Comparison of ENCODE assay signal across 24 cellular contexts in genomic region chr7:246451-246850, GRCh38. TPM values are rescaled to one million over a fixed set of nuclear protein-coding genes. Genes with fewer than 3 reads are reported as not detected.
DNase-seq lines count a peak whose midpoint lies in the region; ATAC-seq and TF ChIP-seq lines count a peak whose summit lies in the region.
"Had no signal": no experiment of that assay in that cellular context is flagged by ENCODE, and none has a peak within 500 bp of the region (broad histone marks: within the 10 kb centered on the region; RNA-seq: fewer than 3 reads in every experiment).

No MANE protein-coding gene starts in this region.

- H3K4me1 Mint-ChIP-seq in brain (peaks cover 10% of the 10 kb centered on the region), nephron (peaks cover 21% of the 10 kb centered on the region), neural progenitor cell (peaks cover 6% of the 10 kb centered on the region)
- H3K4me1 Mint-ChIP-seq: CD14-positive monocyte; CD8-positive, alpha-beta memory T cell had no signal

- H2BK5ac ChIP-seq in IMR-90 (ENCODE audit: low read depth, low read length, poor library complexity, severe bottlenecking) (no peak overlapping the region), neuronal stem cell (ENCODE audit: low read length) (no peak overlapping the region)

- H2BK15ac ChIP-seq in IMR-90 (ENCODE audit: low read depth, low read length) (no peak overlapping the region), neuronal stem cell (ENCODE audit: low read length) (no peak overlapping the region)

- in situ Hi-C loops in IMR-90 (cut with MboI; ENCODE audit: low sequenced_read_pairs) = no loop called here

- CTCF ChIA-PET in IMR-90 (lab: Yijun Ruan, JAX) = no interaction called here

- ATAC-seq in IMR-90 (ENCODE audit: low read depth) (no peak), sciatic nerve (no peak)
- ATAC-seq: GM12878 had no signal

- H2AFZ ChIP-seq in IMR-90 (replicated peaks; ENCODE audit: low read length, poor library complexity) (no peak overlapping the region), neuronal stem cell (ENCODE audit: low read length) (no peak overlapping the region), neural progenitor cell (replicated peaks) (no peak overlapping the region)

- H3K9ac ChIP-seq in IMR-90 (ENCODE audit: low read depth, low read length) (no peak overlapping the region), neuronal stem cell (ENCODE audit: low read depth, low read length, poor library complexity) (no peak overlapping the region), neural progenitor cell (no peak overlapping the region)

- H2BK120ac ChIP-seq in IMR-90 (ENCODE audit: low read depth, low read length) = no peak overlapping the region
- H2BK120ac ChIP-seq in neuronal stem cell (ENCODE audit: low read depth, low read length) = no peak overlapping the region

- no peaks in the 10 kb centered on the region for H3F3A ChIP-seq in neural progenitor cell (ENCODE audit: low read depth)

- H3K9me3 Mint-ChIP-seq in brain (no peaks in the 10 kb centered on the region), nephron (no peaks in the 10 kb centered on the region), neural progenitor cell (no peaks in the 10 kb centered on the region)
- H3K9me3 Mint-ChIP-seq: CD4-positive, alpha-beta T cell; CD8-positive, alpha-beta memory T cell; HFFc6 had no signal

- H3K36me3 ChIP-seq in IMR-90 (ENCODE audit: control insufficient read depth, insufficient read depth, low read length) = peaks cover 83% of the 10 kb centered on the region
- H3K36me3 ChIP-seq in neuronal stem cell (replicated peaks in 1 of 2; ENCODE audit: control insufficient read depth in 2 of 2, insufficient read depth in 2 of 2, low read length in 2 of 2) = no peaks in the 10 kb centered on the region
- no peaks in the 10 kb centered on the region for H3K36me3 ChIP-seq in neural progenitor cell
- H3K36me3 ChIP-seq: BE2C, HAP-1 had no signal

- peak overlapping the region in 3 of 5 experiments; percentile 48 to 93 (median 53) for H3K27ac Mint-ChIP-seq in brain
- peak overlapping the region; percentile 17 to 65 (median 33) for H3K27ac Mint-ChIP-seq in nephron
- no peak overlapping the region for H3K27ac Mint-ChIP-seq in neural progenitor cell
- H3K27ac Mint-ChIP-seq: CD4-positive, alpha-beta T cell; CD8-positive, alpha-beta memory T cell; HFFc6 had no signal

- no peak overlapping the region for H4K8ac ChIP-seq in IMR-90 (ENCODE audit: low read depth in 2 of 2, low read length in 2 of 2)
- no peak overlapping the region for H4K8ac ChIP-seq in neuronal stem cell (ENCODE audit: low read depth, low read length)

- no peak for TF ChIP-seq POLR2A in IMR-90 (IDR thresholded peaks at IDR 0.05; ENCODE audit: low read depth, low read length)

- no peaks in the 10 kb centered on the region for H3K79me2 ChIP-seq in neural progenitor cell (ENCODE audit: low read depth)

- peaks cover 15% of the 10 kb centered on the region for H3K36me3 Mint-ChIP-seq in brain
- H3K36me3 Mint-ChIP-seq in nephron (ENCODE audit: low read depth) = peaks cover 20% of the 10 kb centered on the region
- H3K36me3 Mint-ChIP-seq in neural progenitor cell = peaks cover 5% of the 10 kb centered on the region
- H3K36me3 Mint-ChIP-seq: CD8-positive, alpha-beta memory T cell had no signal

- H3K4me3 Mint-ChIP-seq in brain (no peak overlapping the region), nephron (no peak overlapping the region), neural progenitor cell (no peak overlapping the region)
- H3K4me3 Mint-ChIP-seq: CD14-positive monocyte; CD4-positive, alpha-beta T cell; CD8-positive, alpha-beta memory T cell; HFFc6 had no signal

- H3K27me3 ChIP-seq in IMR-90 (ENCODE audit: control insufficient read depth, insufficient read depth, low read length) = no peaks in the 10 kb centered on the region
- no peaks in the 10 kb centered on the region for H3K27me3 ChIP-seq in neuronal stem cell (ENCODE audit: control insufficient read depth in 3 of 3, insufficient read depth in 3 of 3, low read depth in 1 of 3, low read length in 3 of 3)
- no peaks in the 10 kb centered on the region for H3K27me3 ChIP-seq in neural progenitor cell
- H3K27me3 ChIP-seq: BE2C; BLaER1 treated with 17β-estradiol and CSF1 and Interleukin-3, amounts not matched to agents 10 nM and 100 nM had no signal

- no peaks in the 10 kb centered on the region for H3K9me3 ChIP-seq in IMR-90 (ENCODE audit: control insufficient read depth, insufficient read depth, low read length)
- peaks cover 0 to under 1% of the 10 kb centered on the region in 2 donors for H3K9me3 ChIP-seq in neuronal stem cell (replicated peaks in 1 of 2; ENCODE audit: control insufficient read depth in 2 of 2, insufficient read depth in 1 of 2, low read depth in 1 of 2, low read length in 2 of 2)
- no peaks in the 10 kb centered on the region for H3K9me3 ChIP-seq in neural progenitor cell (ENCODE audit: low read depth)
- H3K9me3 ChIP-seq: A549, BE2C, HAP-1 had no signal

- H4K91ac ChIP-seq in IMR-90 (ENCODE audit: insufficient read depth, low read depth, low read length) (no peak overlapping the region; the same call in 1 of the 2 replicates), neuronal stem cell (ENCODE audit: low read depth, low read length, poor library complexity) (no peak overlapping the region)

- H3K4me2 ChIP-seq in IMR-90 (ENCODE audit: low read depth, low read length) = no peak overlapping the region
- no peak overlapping the region for H3K4me2 ChIP-seq in neuronal stem cell (ENCODE audit: insufficient read depth, low read length, poor library complexity, severe bottlenecking)
- H3K4me2 ChIP-seq in neural progenitor cell = no peak overlapping the region
- H3K4me2 ChIP-seq: A549; BLaER1 treated with 17β-estradiol and CSF1 and Interleukin-3, amounts not matched to agents 10 nM and 100 nM had no signal

- WGBS in IMR-90 (ENCODE audit: extremely low coverage in 2 of 2, insufficient read length in 1 of 2), 2 experiments = 89% methylated on average over 11 of the region's 22 CpGs; no CpG with 5 or more reads in 1 of the 2 experiments
- WGBS in neuronal stem cell (ENCODE audit: extremely low coverage in 2 of 2, insufficient read length in 2 of 2, insufficient replicate concordance in 1 of 2), 2 donors = no CpG with 5 or more reads among the region's 22 CpGs

- H4K5ac ChIP-seq in IMR-90 (ENCODE audit: low read depth, low read length) = no peak overlapping the region

- H3K18ac ChIP-seq in IMR-90 (ENCODE audit: low read depth, low read length) (no peak overlapping the region), neuronal stem cell (ENCODE audit: low read length) (no peak overlapping the region)

- no TSS peak for BruUV-seq in IMR-90 (replicated peaks; lab: Mats Ljungman, UMichigan)

- H2BK20ac ChIP-seq in IMR-90 (ENCODE audit: low read depth, low read length) = no peak overlapping the region

- H2BK12ac ChIP-seq in neuronal stem cell (ENCODE audit: low read length) = peak overlapping the region; percentile 75

- H3K4me1 ChIP-seq in IMR-90 (ENCODE audit: control insufficient read depth, insufficient read depth, low read length) = no peaks in the 10 kb centered on the region
- peaks cover 0 to 9% of the 10 kb centered on the region in 2 donors for H3K4me1 ChIP-seq in neuronal stem cell (ENCODE audit: control insufficient read depth in 2 of 2, insufficient read depth in 1 of 2, low read depth in 1 of 2, low read length in 2 of 2)
- no peaks in the 10 kb centered on the region for H3K4me1 ChIP-seq in neural progenitor cell
- H3K4me1 ChIP-seq: A549, BE2C, HAP-1 had no signal

- POLR2A ChIA-PET in IMR-90 (lab: Charles Lee; ENCODE audit: unreplicated experiment) = no interaction called here

- DNase-seq in IMR-90 (no peak), neuronal stem cell (ENCODE audit: low spot score) (no peak), sciatic nerve (ENCODE audit: low spot score) (no peak), neural progenitor cell (ENCODE audit: low spot score) (no peak)
- no peak for DNase-seq in activated naive CD4-positive, alpha-beta T cell treated with Interleukin-2 at 50 U/mL for 16 hours
- DNase-seq: 8988T; ACHN; AML-193; BE2C; CD4-positive, alpha-beta T cell; CD8-positive, alpha-beta memory T cell; DMS 273 treated with DMSO at 0.1 percent for 48 hours; DMS79; EL; GDM1; GOT3; HFFc6 had no signal

- H2AK9ac ChIP-seq in IMR-90 (replicated peaks; ENCODE audit: low read depth, low read length, poor library complexity) = peak overlapping the region; percentile 42

- H3K79me1 ChIP-seq in IMR-90 (ENCODE audit: low read depth in 1 of 2, low read length in 2 of 2) (peaks cover 20 to 30% of the 10 kb centered on the region in 2 experiments), neuronal stem cell (ENCODE audit: low read depth, low read length) (peaks cover under 1% of the 10 kb centered on the region)

- H3K27ac ChIP-seq in IMR-90 (ENCODE audit: insufficient read depth, low read length) = no peak overlapping the region
- H3K27ac ChIP-seq in neuronal stem cell (replicated peaks; ENCODE audit: low read length) = no peak overlapping the region
- H3K27ac ChIP-seq in neural progenitor cell = no peak overlapping the region
- H3K27ac ChIP-seq: A549; BLaER1 treated with 17β-estradiol and CSF1 and Interleukin-3, amounts not matched to agents 10 nM and 100 nM had no signal

- H2AK5ac ChIP-seq in IMR-90 (ENCODE audit: low read depth, low read length) = no peak overlapping the region
- no peak overlapping the region for H2AK5ac ChIP-seq in neuronal stem cell (ENCODE audit: low read depth, low read length)

- no peak overlapping the region for H3K56ac ChIP-seq in IMR-90 (ENCODE audit: extremely low read depth, insufficient read depth, low read length)

- no peak overlapping the region for H3K14ac ChIP-seq in IMR-90 (replicated peaks; ENCODE audit: low read depth, low read length)
- H3K14ac ChIP-seq in neuronal stem cell (ENCODE audit: low read length) = no peak overlapping the region

- H3K4me3 ChIP-seq in IMR-90 (ENCODE audit: insufficient read depth, low read depth, low read length) (no peak overlapping the region), neuronal stem cell (ENCODE audit: low read length in 2 of 2) (no peak overlapping the region), neural progenitor cell (no peak overlapping the region)
- H3K4me3 ChIP-seq: A549; BLaER1 treated with 17β-estradiol and CSF1 and Interleukin-3, amounts not matched to agents 10 nM and 100 nM; GM12878; HAP-1 had no signal

- no peaks in the 10 kb centered on the region for H3K27me3 Mint-ChIP-seq in brain
- H3K27me3 Mint-ChIP-seq in nephron (ENCODE audit: low read depth) = no peaks in the 10 kb centered on the region
- peaks cover 3% of the 10 kb centered on the region for H3K27me3 Mint-ChIP-seq in neural progenitor cell (ENCODE audit: insufficient read depth, low read depth)
- H3K27me3 Mint-ChIP-seq: CD4-positive, alpha-beta T cell had no signal

- TF ChIP-seq CTCF in IMR-90 (conservative IDR thresholded peaks at IDR 0.05; ENCODE audit: low read depth, low read length) (no peak), brain (conservative IDR thresholded peaks at IDR 0.05) (no peak), nephron (IDR thresholded peaks at IDR 0.05; ENCODE audit: unreplicated experiment in 3 of 3) (no peak), neural progenitor cell (IDR thresholded peaks at IDR 0.05) (no peak)

- no peak for TF ChIP-seq RAD21 in IMR-90 (IDR thresholded peaks at IDR 0.05; ENCODE audit: low read length)

- H3K23ac ChIP-seq in IMR-90 (ENCODE audit: low read depth, low read length) (no peak overlapping the region), neuronal stem cell (ENCODE audit: low read depth, low read length, poor library complexity) (no peak overlapping the region)

- H4K20me1 ChIP-seq in IMR-90 (ENCODE audit: insufficient read depth, low read length) = peaks cover 26% of the 10 kb centered on the region
- no peaks in the 10 kb centered on the region for H4K20me1 ChIP-seq in neural progenitor cell (ENCODE audit: low read depth)

- H3K4ac ChIP-seq in IMR-90 (ENCODE audit: low read depth, low read length) (no peak overlapping the region), neuronal stem cell (ENCODE audit: low read length) (no peak overlapping the region)

- intact Hi-C loops in IMR-90 (cut with micrococcal nuclease) (no loop called here), sciatic nerve (cut with DNase I) (no loop called here)

- dilution Hi-C loops in IMR-90 (cut with HindIII; ENCODE audit: low sequenced_read_pairs, unreplicated experiment) = no loop called here

- H3K9me1 ChIP-seq in IMR-90 (ENCODE audit: insufficient read depth, low read length) = peaks cover 4% of the 10 kb centered on the region

RNA-seq across cellular contexts. Expression of gene FOXL3, which starts 43.5 kb away (rescaled TPM):
- total RNA-seq in IMR-90 (2012; rRNA removed) (not detected in 2 replicates), sciatic nerve (not detected), neural progenitor cell (ENCODE audit: low replicate concordance) (not detected in 2 replicates)
- polyA plus RNA-seq in IMR-90 (2012; rRNA removed) (not detected in 2 replicates), brain (ENCODE audit: insufficient read depth, low read depth, low replicate concordance) (not detected)
- polyA plus RNA-seq in IMR-90 (2012; cell fraction: cytosol; rRNA removed) = not detected in 2 replicates
- not detected in 2 replicates for polyA plus RNA-seq in IMR-90 (2012; cell fraction: nucleus; rRNA removed; ENCODE audit: low replicate concordance)
- not detected for polyA plus RNA-seq in neuronal stem cell (2013, experiment 1 of 2)
- not detected for polyA plus RNA-seq in neuronal stem cell (2013, experiment 2 of 2)
- total RNA-seq: CD4-positive, alpha-beta T cell; CD8-positive, alpha-beta memory T cell; GM12878; HFFc6 had no signal
- polyA plus RNA-seq: A549; CD14-positive monocyte; CD8-positive, alpha-beta memory T cell; GM12878 had no signal

RNA-seq across cellular contexts. Expression of gene FAM20C, which starts 54.1 kb away (rescaled TPM):
- total RNA-seq in IMR-90 (2012; rRNA removed) (7.7 and 8.9 TPM in 2 replicates), sciatic nerve (57.0 TPM), neural progenitor cell (ENCODE audit: low replicate concordance) (3.8 and 4.7 TPM in 2 replicates)
- polyA plus RNA-seq in IMR-90 (2012; rRNA removed) (36.6 and 38.2 TPM in 2 replicates), brain (ENCODE audit: insufficient read depth, low read depth, low replicate concordance) (20.8 TPM)
- 36.5 and 56.4 TPM in 2 replicates for polyA plus RNA-seq in IMR-90 (2012; cell fraction: cytosol; rRNA removed)
- 38.9 and 55.0 TPM in 2 replicates for polyA plus RNA-seq in IMR-90 (2012; cell fraction: nucleus; rRNA removed; ENCODE audit: low replicate concordance)
- 7.3 TPM for polyA plus RNA-seq in neuronal stem cell (2013, experiment 1 of 2)
- polyA plus RNA-seq in neuronal stem cell (2013, experiment 2 of 2) = 7.3 TPM
- polyA plus RNA-seq: CD8-positive, alpha-beta memory T cell; GM12878 had no signal
